ENCODE assay signal across 9 cellular contexts in the genomic region with DNA sequence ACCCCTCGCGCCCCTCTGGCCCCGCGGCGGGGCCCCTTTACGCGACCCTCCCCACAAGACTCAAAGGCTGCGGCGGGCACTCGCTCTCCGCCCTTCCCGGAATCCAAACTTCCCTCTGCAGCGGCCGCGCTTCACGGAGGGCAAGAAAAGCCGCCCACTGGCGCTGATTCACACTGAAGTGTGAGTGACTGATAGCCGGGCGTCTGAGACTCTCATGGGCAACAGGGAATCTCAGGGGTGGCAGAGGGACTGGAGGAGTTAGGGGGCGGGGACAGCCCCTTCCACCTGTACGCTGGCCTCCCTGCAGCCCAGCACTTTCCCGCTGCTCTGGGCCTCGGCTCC. TPM values are rescaled to one million over a fixed set of nuclear protein-coding genes. Genes with fewer than 3 reads are reported as not detected.
DNase-seq lines count a peak whose midpoint lies in the region; ATAC-seq, FAIRE-seq and TF ChIP-seq lines count a peak whose summit lies in the region.
"Had no signal": no experiment of that assay in that cellular context is flagged by ENCODE, and none has a peak within 500 bp of the region (broad histone marks: within the 10 kb centered on the region; RNA-seq: fewer than 3 reads in every experiment).

No MANE protein-coding gene starts in this region.

- peak overlapping the region; percentile 84 for H3K27ac ChIP-seq in AG04450 (ENCODE audit: low read depth, low read length)
- peak overlapping the region; percentile 85 for H3K27ac ChIP-seq in IMR-90 (ENCODE audit: insufficient read depth, low read length)
- peak overlapping the region in 3 of 4 donors; percentile 58 to 85 (median 84) for H3K27ac ChIP-seq in pancreas

- H3K56ac ChIP-seq in IMR-90 (ENCODE audit: extremely low read depth, insufficient read depth, low read length) = no peak overlapping the region

- peaks cover 35% of the 10 kb centered on the region for H3K4me1 ChIP-seq in IMR-90 (ENCODE audit: control insufficient read depth, insufficient read depth, low read length)
- H3K4me1 ChIP-seq in pancreas = peaks cover 29 to 55% (median 34%) of the 10 kb centered on the region in 3 donors

- H4K5ac ChIP-seq in IMR-90 (ENCODE audit: low read depth, low read length) = 0 out of 2 replicates have a peak overlapping the region, but pooled peaks have one; percentile 98

- peak overlapping the region; percentile 65; the same call in 1 of the 3 replicates for H2BK15ac ChIP-seq in IMR-90 (ENCODE audit: low read depth, low read length)

- peaks cover 12 to 50% of the 10 kb centered on the region in 2 experiments; a peak in 3 of 4 replicates for H3K79me1 ChIP-seq in IMR-90 (ENCODE audit: low read depth in 1 of 2, low read length in 2 of 2)

- peak overlapping the region; percentile 74 for H3K9ac ChIP-seq in IMR-90 (ENCODE audit: low read depth, low read length)

- TF ChIP-seq RAD21 in IMR-90 (IDR thresholded peaks at IDR 0.05; ENCODE audit: low read length) = no peak

- peak overlapping the region; percentile 91 for H3K4me2 ChIP-seq in IMR-90 (ENCODE audit: low read depth, low read length)

- H3K9me3 ChIP-seq in AG04450 (ENCODE audit: control insufficient read depth, insufficient read depth, low read length) = no peaks in the 10 kb centered on the region; the same call in 1 of the 2 replicates
- H3K9me3 ChIP-seq in IMR-90 (ENCODE audit: control insufficient read depth, insufficient read depth, low read length) = no peaks in the 10 kb centered on the region
- no peaks in the 10 kb centered on the region for H3K9me3 ChIP-seq in pancreas

- DNase-seq in AG04450 (ENCODE audit: low read depth, low spot score) = no peak
- peak; percentile 57 for DNase-seq in IMR-90
- peak; percentile 54 for DNase-seq in activated CD8-positive, alpha-beta memory T cell treated with anti-CD3 and anti-CD28 coated beads, Interleukin-2, amount 50 U/mL, for 4 hours
- DNase-seq in foreskin fibroblast = peak; percentile 69 to 87
- peak in 5 of 6 donors; percentile 41 to 80 (median 59) for DNase-seq in pancreas
- DNase-seq in NCI-H82 treated with DMSO at 0.1 percent for 48 hours (lab: John Stamatoyannopoulos, UW; ENCODE audit: unreplicated experiment) = no peak

- ATAC-seq in IMR-90 (ENCODE audit: low read depth) = peak; percentile 31
- ATAC-seq in pancreas = peak in 1 of 4 donors; percentile 1
- ATAC-seq in GM21528 (IDR thresholded peaks at IDR 0.05; ENCODE audit: low FRiP score, unreplicated experiment) = no peak
- no peak for ATAC-seq in GM21515 (IDR thresholded peaks at IDR 0.05; ENCODE audit: unreplicated experiment)

- H3K4ac ChIP-seq in IMR-90 (ENCODE audit: low read depth, low read length) = peak overlapping the region; percentile 98

- no peaks in the 10 kb centered on the region for H3K27me3 ChIP-seq in AG04450 (ENCODE audit: control insufficient read depth, insufficient read depth, low read length)
- no peaks in the 10 kb centered on the region for H3K27me3 ChIP-seq in IMR-90 (ENCODE audit: control insufficient read depth, insufficient read depth, low read length)
- H3K27me3 ChIP-seq in pancreas = no peaks in the 10 kb centered on the region

- H3K36me3 ChIP-seq in IMR-90 (ENCODE audit: control insufficient read depth, insufficient read depth, low read length) = no peaks in the 10 kb centered on the region
- H3K36me3 ChIP-seq in pancreas = no peaks in the 10 kb centered on the region

- peak overlapping the region; percentile 69; the same call in 1 of the 2 replicates for H2BK20ac ChIP-seq in IMR-90 (ENCODE audit: low read depth, low read length)

- peak overlapping the region; percentile 94 for H2BK5ac ChIP-seq in IMR-90 (ENCODE audit: low read depth, low read length, poor library complexity, severe bottlenecking)

- peak overlapping the region; percentile 97; the same call in 1 of the 2 replicates for H2BK120ac ChIP-seq in IMR-90 (ENCODE audit: low read depth, low read length)

- POLR2A ChIA-PET in AG04450 (lab: Yijun Ruan, JAX) = interaction anchor here (1.1 to 1.5 kb wide), 3 partner anchors 24 to 38 kb away, joined by 4 to 5 read pairs (median 4); no protein-coding TSS in a partner anchor
- POLR2A ChIA-PET in IMR-90 (lab: Charles Lee; ENCODE audit: unreplicated experiment) = no interaction called here

- dilution Hi-C loops in IMR-90 (cut with HindIII; ENCODE audit: low sequenced_read_pairs, unreplicated experiment) = no loop called here

- H3K9me1 ChIP-seq in IMR-90 (ENCODE audit: insufficient read depth, low read length) = peaks cover 16% of the 10 kb centered on the region

- no peak overlapping the region for H3K18ac ChIP-seq in IMR-90 (ENCODE audit: low read depth, low read length)

- BruUV-seq in IMR-90 (replicated peaks; lab: Mats Ljungman, UMichigan) = no TSS peak

- 0% methylated on average over 6 of the region's 24 CpGs; no CpG with 5 or more reads in 1 of the 2 experiments for WGBS in IMR-90 (ENCODE audit: extremely low coverage in 2 of 2, insufficient read length in 1 of 2), 2 experiments
- WGBS in pancreas, 2 donors = 4 to 5% methylated on average over 24 of the region's 24 CpGs

- H2AK9ac ChIP-seq in IMR-90 (replicated peaks; ENCODE audit: low read depth, low read length, poor library complexity) = peak overlapping the region; percentile 100

- H3K4me3 ChIP-seq in AG04450 (ENCODE audit: low read depth, low read length) (peak overlapping the region; percentile 61), IMR-90 (ENCODE audit: insufficient read depth, low read depth, low read length) (peak overlapping the region; percentile 51), foreskin fibroblast (ENCODE audit: low read depth in 1 of 2, low read length in 2 of 2) (peak overlapping the region; percentile 71 to 72), pancreas (peak overlapping the region; percentile 35 to 80 (median 52))

- H3K14ac ChIP-seq in IMR-90 (replicated peaks; ENCODE audit: low read depth, low read length) = peak overlapping the region; percentile 97

- H2AK5ac ChIP-seq in IMR-90 (ENCODE audit: low read depth, low read length) = peak overlapping the region; percentile 97

- H2AFZ ChIP-seq in IMR-90 (replicated peaks; ENCODE audit: low read length, poor library complexity) = peak overlapping the region; percentile 92

- TF ChIP-seq POLR2A in IMR-90 (IDR thresholded peaks at IDR 0.05; ENCODE audit: low read depth, low read length) = no peak

- H4K20me1 ChIP-seq in IMR-90 (ENCODE audit: insufficient read depth, low read length) = no peaks in the 10 kb centered on the region; the same call in 1 of the 2 replicates

- in situ Hi-C loops in IMR-90 (cut with MboI; ENCODE audit: low sequenced_read_pairs) = no loop called here

- peak overlapping the region; percentile 93 for H4K91ac ChIP-seq in IMR-90 (ENCODE audit: insufficient read depth, low read depth, low read length)

- peak overlapping the region; percentile 38 to 97; a peak in 3 of 4 replicates for H4K8ac ChIP-seq in IMR-90 (ENCODE audit: low read depth in 2 of 2, low read length in 2 of 2)

- peak overlapping the region; percentile 82 for H3K23ac ChIP-seq in IMR-90 (ENCODE audit: low read depth, low read length)

- no peak for FAIRE-seq in pancreas (lab: Jason Lieb, UNC)
- FAIRE-seq: GM18507 had no signal

- TF ChIP-seq CTCF in AG04450 (IDR thresholded peaks at IDR 0.05; ENCODE audit: low read depth, low read length) (no peak), IMR-90 (conservative IDR thresholded peaks at IDR 0.05; ENCODE audit: low read depth, low read length) (no peak), foreskin fibroblast (IDR thresholded peaks at IDR 0.05; ENCODE audit: low read depth, low read length) (no peak), pancreas (IDR thresholded peaks at IDR 0.05) (no peak)

- intact Hi-C loops in IMR-90 (cut with micrococcal nuclease) = no loop called here
- intact Hi-C loops in pancreas (cut with DNase I) = no loop called here

- CTCF ChIA-PET in AG04450 (lab: Charles Lee) = no interaction called here
- CTCF ChIA-PET in IMR-90 (lab: Yijun Ruan, JAX) = no interaction called here

TF ChIP-seq in IMR-90, 13 proteins besides CTCF, POLR2A, EP300 and RAD21 (continues in another document):
- peak; percentile 47 for TF ChIP-seq FOS (IDR thresholded peaks at IDR 0.05; ENCODE audit: low read depth, low read length)
- TF ChIP-seq, protein P1, sequence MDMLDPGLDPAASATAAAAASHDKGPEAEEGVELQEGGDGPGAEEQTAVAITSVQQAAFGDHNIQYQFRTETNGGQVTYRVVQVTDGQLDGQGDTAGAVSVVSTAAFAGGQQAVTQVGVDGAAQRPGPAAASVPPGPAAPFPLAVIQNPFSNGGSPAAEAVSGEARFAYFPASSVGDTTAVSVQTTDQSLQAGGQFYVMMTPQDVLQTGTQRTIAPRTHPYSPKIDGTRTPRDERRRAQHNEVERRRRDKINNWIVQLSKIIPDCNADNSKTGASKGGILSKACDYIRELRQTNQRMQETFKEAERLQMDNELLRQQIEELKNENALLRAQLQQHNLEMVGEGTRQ (IDR thresholded peaks at IDR 0.05; ENCODE audit: low read depth, low read length) = no peak
- no peak for TF ChIP-seq CEBPB (IDR thresholded peaks at IDR 0.05; ENCODE audit: low read depth, low read length)
- TF ChIP-seq RFX5 (IDR thresholded peaks at IDR 0.05; ENCODE audit: low read depth, low read length) = no peak
- TF ChIP-seq BHLHE40 (IDR thresholded peaks at IDR 0.05; ENCODE audit: low read depth, low read length) = no peak
- TF ChIP-seq CHD1 (IDR thresholded peaks at IDR 0.05; ENCODE audit: low read depth, low read length) = no peak

RNA-seq across cellular contexts. Expression of a gene that starts 0.7 kb away (rescaled TPM):
- 14.8 and 17.2 TPM in 2 replicates for polyA plus RNA-seq in AG04450 (2011; rRNA removed)
- polyA minus RNA-seq in AG04450 (2011; rRNA and poly(A)+ RNA removed) = 30.6 and 36.8 TPM in 2 replicates
- 8.9 and 9.0 TPM in 2 replicates for total RNA-seq in IMR-90 (2012; rRNA removed)
- polyA plus RNA-seq in IMR-90 (2012; rRNA removed) = 37.2 and 45.3 TPM in 2 replicates
- polyA plus RNA-seq in IMR-90 (2012; cell fraction: cytosol; rRNA removed) = 20.8 and 21.2 TPM in 2 replicates
- 229 and 480 TPM in 2 replicates for polyA plus RNA-seq in IMR-90 (2012; cell fraction: nucleus; rRNA removed; ENCODE audit: low replicate concordance)
- total RNA-seq in pancreas = 10 to 100 TPM; 12.3 to 54.6 (median 27.0) TPM
- 10 to 100 TPM; 16.2 to 56.5 TPM for polyA plus RNA-seq in pancreas

RNA-seq across cellular contexts. Expression of a gene that starts 37.4 kb away (rescaled TPM):
- polyA plus RNA-seq in AG04450 (2011; rRNA removed) (28.8 and 34.3 TPM in 2 replicates), IMR-90 (2012; rRNA removed) (38.5 and 46.1 TPM in 2 replicates), pancreas (10 to 100 TPM; 22.6 to 25.4 TPM)
- polyA minus RNA-seq in AG04450 (2011; rRNA and poly(A)+ RNA removed) = 11.8 and 18.6 TPM in 2 replicates
- total RNA-seq in IMR-90 (2012; rRNA removed) (33.3 and 36.9 TPM in 2 replicates), pancreas (10 to 100 TPM; 11.4 to 23.1 (median 15.2) TPM)
- 48.6 and 56.4 TPM in 2 replicates for polyA plus RNA-seq in IMR-90 (2012; cell fraction: cytosol; rRNA removed)
- 120 and 143 TPM in 2 replicates for polyA plus RNA-seq in IMR-90 (2012; cell fraction: nucleus; rRNA removed; ENCODE audit: low replicate concordance)

RNA-seq across cellular contexts. Expression of a gene that starts 50.1 kb away (rescaled TPM):
- polyA plus RNA-seq in AG04450 (2011; rRNA removed) (149 and 170 TPM in 2 replicates), IMR-90 (2012; rRNA removed) (190 and 215 TPM in 2 replicates), pancreas (100 to 1,000 TPM; 158 to 160 TPM)
- 95.8 and 112 TPM in 2 replicates for polyA minus RNA-seq in AG04450 (2011; rRNA and poly(A)+ RNA removed)
- total RNA-seq in IMR-90 (2012; rRNA removed) (117 and 122 TPM in 2 replicates), pancreas (100 to 1,000 TPM in 1 of 6 donors, 10 to 100 TPM in 5; 70.9 to 160 (median 86.2) TPM)
- polyA plus RNA-seq in IMR-90 (2012; cell fraction: cytosol; rRNA removed) = 170 and 354 TPM in 2 replicates
- 291 and 369 TPM in 2 replicates for polyA plus RNA-seq in IMR-90 (2012; cell fraction: nucleus; rRNA removed; ENCODE audit: low replicate concordance)

Comparison
In these comparisons a context has a peak if more than half of its experiments do, and no peak if none do; other contexts are left out.
1. DNase-seq: peak in IMR-90 (single experiment), activated CD8-positive, alpha-beta memory T cell treated with anti-CD3 and anti-CD28 coated beads, Interleukin-2, amount 50 U/mL, for 4 hours (single experiment), foreskin fibroblast (2 of 2) and pancreas (5 of 6); none in AG04450 (single experiment) and NCI-H82 treated with DMSO at 0.1 percent for 48 hours (single experiment).
2. Peak in every context shown above with its lines, with median percentiles within 50 percentile points of each other: H3K27ac ChIP-seq and H3K4me3 ChIP-seq.